In the genomic region with DNA sequence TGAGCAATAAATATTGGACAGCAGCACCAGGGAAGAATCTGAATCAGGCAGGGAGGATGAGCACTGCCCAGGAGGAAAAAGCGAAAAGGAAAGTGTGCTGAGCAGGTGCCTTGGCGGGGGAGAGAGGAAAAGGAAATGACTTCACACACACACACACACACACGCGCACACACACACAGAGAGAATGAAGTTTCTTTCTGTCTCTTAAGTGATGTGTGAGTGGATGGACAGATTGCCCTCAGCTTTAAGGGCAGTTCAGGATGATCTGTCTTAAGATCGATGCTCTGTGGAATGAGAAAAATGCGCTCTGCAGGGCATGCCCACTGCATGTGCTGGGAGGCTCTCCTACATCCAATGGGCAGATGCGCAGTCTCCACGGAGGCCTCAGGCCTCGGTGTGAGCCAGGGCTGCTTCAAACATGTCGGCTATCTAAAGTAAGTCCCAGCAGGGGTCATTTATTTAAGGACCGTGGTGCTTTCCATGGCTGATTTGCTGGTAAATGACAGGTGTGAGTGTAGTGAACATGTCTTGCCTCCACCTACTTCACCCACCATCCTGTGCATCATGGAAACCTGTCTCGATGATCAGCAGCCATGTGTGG, we compare ENCODE assay signal across 1 cellular context.
A peak's percentile ranks its signal among the peaks of the same experiment; 100 is the strongest.
TF ChIP-seq lines count a peak whose summit lies in the region.

No MANE protein-coding gene starts in this region.

TF ChIP-seq in K562, 482 proteins besides CTCF, POLR2A, EP300 and RAD21 (continued from another document and continues in another):
- TF ChIP-seq, protein P1, sequence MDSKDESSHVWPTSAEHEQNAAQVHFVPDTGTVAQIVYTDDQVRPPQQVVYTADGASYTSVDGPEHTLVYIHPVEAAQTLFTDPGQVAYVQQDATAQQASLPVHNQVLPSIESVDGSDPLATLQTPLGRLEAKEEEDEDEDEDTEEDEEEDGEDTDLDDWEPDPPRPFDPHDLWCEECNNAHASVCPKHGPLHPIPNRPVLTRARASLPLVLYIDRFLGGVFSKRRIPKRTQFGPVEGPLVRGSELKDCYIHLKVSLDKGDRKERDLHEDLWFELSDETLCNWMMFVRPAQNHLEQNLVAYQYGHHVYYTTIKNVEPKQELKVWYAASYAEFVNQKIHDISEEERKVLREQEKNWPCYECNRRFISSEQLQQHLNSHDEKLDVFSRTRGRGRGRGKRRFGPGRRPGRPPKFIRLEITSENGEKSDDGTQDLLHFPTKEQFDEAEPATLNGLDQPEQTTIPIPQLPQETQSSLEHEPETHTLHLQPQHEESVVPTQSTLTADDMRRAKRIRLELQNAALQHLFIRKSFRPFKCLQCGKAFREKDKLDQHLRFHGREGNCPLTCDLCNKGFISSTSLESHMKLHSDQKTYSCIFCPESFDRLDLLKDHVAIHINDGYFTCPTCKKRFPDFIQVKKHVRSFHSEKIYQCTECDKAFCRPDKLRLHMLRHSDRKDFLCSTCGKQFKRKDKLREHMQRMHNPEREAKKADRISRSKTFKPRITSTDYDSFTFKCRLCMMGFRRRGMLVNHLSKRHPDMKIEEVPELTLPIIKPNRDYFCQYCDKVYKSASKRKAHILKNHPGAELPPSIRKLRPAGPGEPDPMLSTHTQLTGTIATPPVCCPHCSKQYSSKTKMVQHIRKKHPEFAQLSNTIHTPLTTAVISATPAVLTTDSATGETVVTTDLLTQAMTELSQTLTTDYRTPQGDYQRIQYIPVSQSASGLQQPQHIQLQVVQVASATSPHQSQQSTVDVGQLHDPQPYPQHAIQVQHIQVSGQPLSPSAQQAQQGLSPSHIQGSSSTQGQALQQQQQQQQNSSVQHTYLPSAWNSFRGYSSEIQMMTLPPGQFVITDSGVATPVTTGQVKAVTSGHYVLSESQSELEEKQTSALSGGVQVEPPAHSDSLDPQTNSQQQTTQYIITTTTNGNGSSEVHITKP (IDR thresholded peaks at IDR 0.05; ENCODE audit: partially characterized antibody), result no peak
- TF ChIP-seq L3MBTL2 (IDR thresholded peaks at IDR 0.05) (peak; percentile 73), ZNF121 (CRISPR knock-in tag; conservative IDR thresholded peaks at IDR 0.05) (no peak), ESRRA (IDR thresholded peaks at IDR 0.05; ENCODE audit: borderline replicate concordance, low read depth) (no peak), HDAC6 (IDR thresholded peaks at IDR 0.05; ENCODE audit: low read depth, low read length) (no peak), HDAC1 (IDR thresholded peaks at IDR 0.05) (0 out of 4 replicates have a peak, but pooled peaks of 1 of the 2 experiments have one; percentile 34), FOXK2 (conservative IDR thresholded peaks at IDR 0.05 in 1 of 2, IDR thresholded peaks at IDR 0.05 in 1 of 2; ENCODE audit: low read depth in 2 of 2) (no peak), PTBP1 (IDR thresholded peaks at IDR 0.05; ENCODE audit: low read depth, low read length) (no peak), POLR2AphosphoS5 (IDR thresholded peaks at IDR 0.05; ENCODE audit: control insufficient read depth, insufficient read depth, low read depth, low read length) (no peak), BHLHE40 (IDR thresholded peaks at IDR 0.05; ENCODE audit: low read length) (peak; percentile 68; the same call in 1 of the 2 replicates), MAFG (tag; conservative IDR thresholded peaks at IDR 0.05) (no peak), ZNF146 (CRISPR knock-in tag; IDR thresholded peaks at IDR 0.05; ENCODE audit: unreplicated experiment) (no peak), CREBBP (IDR thresholded peaks at IDR 0.05; ENCODE audit: low read depth, low read length) (no peak), NRF1 (conservative IDR thresholded peaks at IDR 0.05 in 1 of 2, IDR thresholded peaks at IDR 0.05 in 1 of 2) (peak; percentile 63 to 66), JUNB (CRISPR knock-in tag; conservative IDR thresholded peaks at IDR 0.05) (no peak), EGR1 (conservative IDR thresholded peaks at IDR 0.05) (0 out of 2 replicates have a peak, but pooled peaks have one; percentile 41), RB1 (IDR thresholded peaks at IDR 0.05; ENCODE audit: low read depth) (no peak), TCF7L2 (IDR thresholded peaks at IDR 0.05; ENCODE audit: low read depth, low read length) (no peak), FOXK1 (CRISPR knock-in tag; IDR thresholded peaks at IDR 0.05; ENCODE audit: borderline replicate concordance) (no peak), ZSCAN29 (IDR thresholded peaks at IDR 0.05) (no peak), FUS (optimal IDR thresholded peaks at IDR 0.05; ENCODE audit: low read depth, low read length) (no peak), ZNF584 (CRISPR knock-in tag; IDR thresholded peaks at IDR 0.05; ENCODE audit: low read depth) (no peak), ZNF24 (IDR thresholded peaks at IDR 0.05) (no peak), CHD1 (IDR thresholded peaks at IDR 0.05; ENCODE audit: low read length) (no peak), DIDO1 (tag; IDR thresholded peaks at IDR 0.05; ENCODE audit: low read depth) (0 out of 2 replicates have a peak, but pooled peaks have one; percentile 32), ZFP30 (CRISPR knock-in tag; IDR thresholded peaks at IDR 0.05; ENCODE audit: borderline replicate concordance) (no peak), MYBL2 (IDR thresholded peaks at IDR 0.05; ENCODE audit: low read depth) (no peak), MYBL2 (CRISPR knock-in tag; IDR thresholded peaks at IDR 0.05; ENCODE audit: borderline replicate concordance) (no peak), ZNF561 (CRISPR knock-in tag; conservative IDR thresholded peaks at IDR 0.05) (no peak), SRSF7 (optimal IDR thresholded peaks at IDR 0.05; ENCODE audit: low read depth, low read length) (no peak), STAT5A (IDR thresholded peaks at IDR 0.05; ENCODE audit: borderline replicate concordance, low read length) (no peak)
- TF ChIP-seq, protein P2, sequence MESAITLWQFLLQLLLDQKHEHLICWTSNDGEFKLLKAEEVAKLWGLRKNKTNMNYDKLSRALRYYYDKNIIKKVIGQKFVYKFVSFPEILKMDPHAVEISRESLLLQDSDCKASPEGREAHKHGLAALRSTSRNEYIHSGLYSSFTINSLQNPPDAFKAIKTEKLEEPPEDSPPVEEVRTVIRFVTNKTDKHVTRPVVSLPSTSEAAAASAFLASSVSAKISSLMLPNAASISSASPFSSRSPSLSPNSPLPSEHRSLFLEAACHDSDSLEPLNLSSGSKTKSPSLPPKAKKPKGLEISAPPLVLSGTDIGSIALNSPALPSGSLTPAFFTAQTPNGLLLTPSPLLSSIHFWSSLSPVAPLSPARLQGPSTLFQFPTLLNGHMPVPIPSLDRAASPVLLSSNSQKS (CRISPR knock-in tag; IDR thresholded peaks at IDR 0.05), result no peak
- TF ChIP-seq, protein P3, sequence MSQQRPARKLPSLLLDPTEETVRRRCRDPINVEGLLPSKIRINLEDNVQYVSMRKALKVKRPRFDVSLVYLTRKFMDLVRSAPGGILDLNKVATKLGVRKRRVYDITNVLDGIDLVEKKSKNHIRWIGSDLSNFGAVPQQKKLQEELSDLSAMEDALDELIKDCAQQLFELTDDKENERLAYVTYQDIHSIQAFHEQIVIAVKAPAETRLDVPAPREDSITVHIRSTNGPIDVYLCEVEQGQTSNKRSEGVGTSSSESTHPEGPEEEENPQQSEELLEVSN (IDR thresholded peaks at IDR 0.05; ENCODE audit: borderline replicate concordance in 1 of 2, extremely low read depth in 1 of 2, insufficient read depth in 1 of 2, insufficient read length in 1 of 2, low read depth in 1 of 2, low read length in 1 of 2, poor library complexity in 1 of 2, severe bottlenecking in 1 of 2), result peak in 1 of 2 experiments; percentile 66
- TF ChIP-seq, protein P4, sequence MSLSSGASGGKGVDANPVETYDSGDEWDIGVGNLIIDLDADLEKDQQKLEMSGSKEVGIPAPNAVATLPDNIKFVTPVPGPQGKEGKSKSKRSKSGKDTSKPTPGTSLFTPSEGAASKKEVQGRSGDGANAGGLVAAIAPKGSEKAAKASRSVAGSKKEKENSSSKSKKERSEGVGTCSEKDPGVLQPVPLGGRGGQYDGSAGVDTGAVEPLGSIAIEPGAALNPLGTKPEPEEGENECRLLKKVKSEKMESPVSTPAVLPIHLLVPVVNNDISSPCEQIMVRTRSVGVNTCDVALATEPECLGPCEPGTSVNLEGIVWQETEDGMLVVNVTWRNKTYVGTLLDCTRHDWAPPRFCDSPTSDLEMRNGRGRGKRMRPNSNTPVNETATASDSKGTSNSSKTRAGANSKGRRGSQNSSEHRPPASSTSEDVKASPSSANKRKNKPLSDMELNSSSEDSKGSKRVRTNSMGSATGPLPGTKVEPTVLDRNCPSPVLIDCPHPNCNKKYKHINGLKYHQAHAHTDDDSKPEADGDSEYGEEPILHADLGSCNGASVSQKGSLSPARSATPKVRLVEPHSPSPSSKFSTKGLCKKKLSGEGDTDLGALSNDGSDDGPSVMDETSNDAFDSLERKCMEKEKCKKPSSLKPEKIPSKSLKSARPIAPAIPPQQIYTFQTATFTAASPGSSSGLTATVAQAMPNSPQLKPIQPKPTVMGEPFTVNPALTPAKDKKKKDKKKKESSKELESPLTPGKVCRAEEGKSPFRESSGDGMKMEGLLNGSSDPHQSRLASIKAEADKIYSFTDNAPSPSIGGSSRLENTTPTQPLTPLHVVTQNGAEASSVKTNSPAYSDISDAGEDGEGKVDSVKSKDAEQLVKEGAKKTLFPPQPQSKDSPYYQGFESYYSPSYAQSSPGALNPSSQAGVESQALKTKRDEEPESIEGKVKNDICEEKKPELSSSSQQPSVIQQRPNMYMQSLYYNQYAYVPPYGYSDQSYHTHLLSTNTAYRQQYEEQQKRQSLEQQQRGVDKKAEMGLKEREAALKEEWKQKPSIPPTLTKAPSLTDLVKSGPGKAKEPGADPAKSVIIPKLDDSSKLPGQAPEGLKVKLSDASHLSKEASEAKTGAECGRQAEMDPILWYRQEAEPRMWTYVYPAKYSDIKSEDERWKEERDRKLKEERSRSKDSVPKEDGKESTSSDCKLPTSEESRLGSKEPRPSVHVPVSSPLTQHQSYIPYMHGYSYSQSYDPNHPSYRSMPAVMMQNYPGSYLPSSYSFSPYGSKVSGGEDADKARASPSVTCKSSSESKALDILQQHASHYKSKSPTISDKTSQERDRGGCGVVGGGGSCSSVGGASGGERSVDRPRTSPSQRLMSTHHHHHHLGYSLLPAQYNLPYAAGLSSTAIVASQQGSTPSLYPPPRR (CRISPR knock-in tag; IDR thresholded peaks at IDR 0.05; ENCODE audit: borderline replicate concordance), result no peak
- TF ChIP-seq, protein P5, sequence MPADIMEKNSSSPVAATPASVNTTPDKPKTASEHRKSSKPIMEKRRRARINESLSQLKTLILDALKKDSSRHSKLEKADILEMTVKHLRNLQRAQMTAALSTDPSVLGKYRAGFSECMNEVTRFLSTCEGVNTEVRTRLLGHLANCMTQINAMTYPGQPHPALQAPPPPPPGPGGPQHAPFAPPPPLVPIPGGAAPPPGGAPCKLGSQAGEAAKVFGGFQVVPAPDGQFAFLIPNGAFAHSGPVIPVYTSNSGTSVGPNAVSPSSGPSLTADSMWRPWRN (IDR thresholded peaks at IDR 0.05; ENCODE audit: low read depth), result no peak
- TF ChIP-seq, protein P6, sequence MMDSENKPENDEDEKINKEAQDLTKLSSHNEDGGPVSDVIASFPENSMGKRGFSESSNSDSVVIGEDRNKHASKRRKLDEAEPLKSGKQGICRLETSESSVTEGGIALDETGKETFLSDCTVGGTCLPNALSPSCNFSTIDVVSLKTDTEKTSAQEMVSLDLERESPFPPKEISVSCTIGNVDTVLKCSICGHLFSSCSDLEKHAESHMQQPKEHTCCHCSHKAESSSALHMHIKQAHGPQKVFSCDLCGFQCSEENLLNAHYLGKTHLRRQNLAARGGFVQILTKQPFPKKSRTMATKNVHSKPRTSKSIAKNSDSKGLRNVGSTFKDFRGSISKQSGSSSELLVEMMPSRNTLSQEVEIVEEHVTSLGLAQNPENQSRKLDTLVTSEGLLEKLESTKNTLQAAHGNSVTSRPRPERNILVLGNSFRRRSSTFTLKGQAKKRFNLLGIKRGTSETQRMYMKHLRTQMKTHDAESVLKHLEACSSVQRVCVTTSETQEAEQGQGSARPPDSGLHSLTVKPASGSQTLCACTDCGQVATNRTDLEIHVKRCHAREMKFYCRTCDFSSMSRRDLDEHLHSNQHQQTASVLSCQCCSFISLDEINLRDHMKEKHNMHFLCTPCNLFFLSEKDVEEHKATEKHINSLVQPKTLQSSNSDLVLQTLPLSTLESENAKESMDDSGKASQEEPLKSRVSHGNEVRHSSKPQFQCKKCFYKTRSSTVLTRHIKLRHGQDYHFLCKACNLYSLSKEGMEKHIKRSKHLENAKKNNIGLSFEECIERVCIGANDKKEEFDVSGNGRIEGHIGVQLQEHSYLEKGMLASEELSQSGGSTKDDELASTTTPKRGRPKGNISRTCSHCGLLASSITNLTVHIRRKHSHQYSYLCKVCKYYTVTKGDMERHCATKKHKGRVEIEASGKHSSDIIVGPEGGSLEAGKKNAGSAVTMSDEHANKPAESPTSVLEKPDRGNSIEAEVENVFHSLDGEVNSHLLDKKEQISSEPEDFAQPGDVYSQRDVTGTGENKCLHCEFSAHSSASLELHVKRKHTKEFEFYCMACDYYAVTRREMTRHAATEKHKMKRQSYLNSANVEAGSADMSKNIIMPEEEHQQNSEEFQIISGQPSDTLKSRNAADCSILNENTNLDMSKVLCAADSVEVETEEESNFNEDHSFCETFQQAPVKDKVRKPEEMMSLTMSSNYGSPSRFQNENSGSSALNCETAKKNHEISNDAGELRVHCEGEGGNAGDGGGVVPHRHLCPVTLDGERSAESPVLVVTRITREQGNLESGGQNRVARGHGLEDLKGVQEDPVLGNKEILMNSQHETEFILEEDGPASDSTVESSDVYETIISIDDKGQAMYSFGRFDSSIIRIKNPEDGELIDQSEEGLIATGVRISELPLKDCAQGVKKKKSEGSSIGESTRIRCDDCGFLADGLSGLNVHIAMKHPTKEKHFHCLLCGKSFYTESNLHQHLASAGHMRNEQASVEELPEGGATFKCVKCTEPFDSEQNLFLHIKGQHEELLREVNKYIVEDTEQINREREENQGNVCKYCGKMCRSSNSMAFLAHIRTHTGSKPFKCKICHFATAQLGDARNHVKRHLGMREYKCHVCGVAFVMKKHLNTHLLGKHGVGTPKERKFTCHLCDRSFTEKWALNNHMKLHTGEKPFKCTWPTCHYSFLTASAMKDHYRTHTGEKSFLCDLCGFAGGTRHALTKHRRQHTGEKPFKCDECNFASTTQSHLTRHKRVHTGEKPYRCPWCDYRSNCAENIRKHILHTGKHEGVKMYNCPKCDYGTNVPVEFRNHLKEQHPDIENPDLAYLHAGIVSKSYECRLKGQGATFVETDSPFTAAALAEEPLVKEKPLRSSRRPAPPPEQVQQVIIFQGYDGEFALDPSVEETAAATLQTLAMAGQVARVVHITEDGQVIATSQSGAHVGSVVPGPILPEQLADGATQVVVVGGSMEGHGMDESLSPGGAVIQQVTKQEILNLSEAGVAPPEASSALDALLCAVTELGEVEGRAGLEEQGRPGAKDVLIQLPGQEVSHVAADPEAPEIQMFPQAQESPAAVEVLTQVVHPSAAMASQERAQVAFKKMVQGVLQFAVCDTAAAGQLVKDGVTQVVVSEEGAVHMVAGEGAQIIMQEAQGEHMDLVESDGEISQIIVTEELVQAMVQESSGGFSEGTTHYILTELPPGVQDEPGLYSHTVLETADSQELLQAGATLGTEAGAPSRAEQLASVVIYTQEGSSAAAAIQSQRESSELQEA (IDR thresholded peaks at IDR 0.05; ENCODE audit: low read depth), result no peak
